ENCODE assay signal across 34 cellular contexts in genomic region chr4:172770787-172771186, GRCh38.
DNase-seq lines count a peak whose midpoint lies in the region; ATAC-seq, FAIRE-seq and TF ChIP-seq lines count a peak whose summit lies in the region.
"Had no signal": no experiment of that assay in that cellular context is flagged by ENCODE, and none has a peak within 500 bp of the region (broad histone marks: within the 10 kb centered on the region; RNA-seq: fewer than 3 reads in every experiment).

No MANE protein-coding gene starts in this region.

- no peak overlapping the region for H3K27ac ChIP-seq in HepG2 (ENCODE audit: extremely low read length, insufficient read depth, low read length)
- H3K27ac ChIP-seq in right lobe of liver, result no peak overlapping the region
- H3K27ac ChIP-seq in A549, result no peak overlapping the region
- no peak overlapping the region for H3K27ac ChIP-seq in IMR-90 (ENCODE audit: insufficient read depth, low read length)
- H3K27ac ChIP-seq in K562 (ENCODE audit: extremely low read depth, low read depth, low read length), result no peak overlapping the region
- H3K27ac ChIP-seq: 22Rv1; BLaER1; BLaER1 treated with 17β-estradiol and CSF1 and Interleukin-3, amounts not matched to agents 10 nM and 100 nM; C4-2B had no signal

- H3K36me3 ChIP-seq in HepG2 (replicated peaks in 1 of 2; ENCODE audit: control insufficient read depth in 1 of 2, insufficient read depth in 2 of 2, low read length in 2 of 2), result no peaks in the 10 kb centered on the region
- no peaks in the 10 kb centered on the region for H3K36me3 ChIP-seq in right lobe of liver
- H3K36me3 ChIP-seq in IMR-90 (ENCODE audit: control insufficient read depth, insufficient read depth, low read length), result no peaks in the 10 kb centered on the region
- H3K36me3 ChIP-seq in K562 (ENCODE audit: control insufficient read depth, insufficient read depth, low read length), result no peaks in the 10 kb centered on the region
- H3K36me3 ChIP-seq: BE2C; BLaER1; BLaER1 treated with 17β-estradiol and CSF1 and Interleukin-3, amounts not matched to agents 10 nM and 100 nM had no signal

- H3K18ac ChIP-seq in IMR-90 (ENCODE audit: low read depth, low read length), result no peak overlapping the region

- DNase-seq in HepG2 (ENCODE audit: low spot score) (no peak), right lobe of liver (no peak), A549 (ENCODE audit: low read depth in 1 of 2, low spot score in 1 of 2) (no peak), IMR-90 (no peak), K562 (ENCODE audit: extremely low read depth in 1 of 4, low spot score in 3 of 4) (no peak), dermis blood vessel endothelial cell (no peak), NCI-H2171 (lab: John Stamatoyannopoulos, UW) (no peak), AG08395 (ENCODE audit: low spot score) (no peak)
- DNase-seq: 8988T; ACHN; AML-193; BE2C; C1 segment of cervical spinal cord; Caco-2; Calu3; CD4-positive, alpha-beta memory T cell; CD4-positive, alpha-beta T cell; CD4-positive, CD25-positive, alpha-beta regulatory T cell; CD8-positive, alpha-beta memory T cell; CD8-positive, alpha-beta T cell; COR-L47; DMS 273 treated with DMSO at 0.1 percent for 48 hours; DMS153; DMS53; DMS79; DMS79 treated with DMSO at 0.1 percent for 48 hours; DND-41; EL had no signal

- dilution Hi-C loops in IMR-90 (cut with HindIII; ENCODE audit: low sequenced_read_pairs, unreplicated experiment), result no loop called here

- CTCF ChIA-PET in HepG2 (lab: Yijun Ruan, JAX; ENCODE audit: low intra/inter-chr PET ratio, low total read pairs), result no interaction called here
- CTCF ChIA-PET in A549 (lab: Yijun Ruan, JAX), result interaction anchor here (1.2 kb wide), 1 partner anchor 9 kb away, joined by 4 read pairs; no protein-coding TSS in a partner anchor
- CTCF ChIA-PET in IMR-90 (lab: Yijun Ruan, JAX), result no interaction called here
- CTCF ChIA-PET in K562 (lab: Yijun Ruan, JAX; ENCODE audit: low intra/inter-chr PET ratio), result no interaction called here

- ATAC-seq in HepG2 (no peak), right lobe of liver (no peak), A549 (no peak), IMR-90 (ENCODE audit: low read depth) (no peak), K562 (no peak)
- ATAC-seq: CD8-positive, alpha-beta T cell had no signal

- H3K4me2 ChIP-seq in HepG2 (ENCODE audit: low read depth, low read length) (no peak overlapping the region), A549 (no peak overlapping the region), IMR-90 (ENCODE audit: low read depth, low read length) (no peak overlapping the region), K562 (ENCODE audit: insufficient read depth, low read length) (no peak overlapping the region)
- H3K4me2 ChIP-seq: BLaER1; BLaER1 treated with 17β-estradiol and CSF1 and Interleukin-3, amounts not matched to agents 10 nM and 100 nM had no signal

- H2BK20ac ChIP-seq in IMR-90 (ENCODE audit: low read depth, low read length), result no peak overlapping the region

- H3K79me1 ChIP-seq in IMR-90 (ENCODE audit: low read depth in 1 of 2, low read length in 2 of 2), result no peaks in the 10 kb centered on the region

- H2AK9ac ChIP-seq in IMR-90 (replicated peaks; ENCODE audit: low read depth, low read length, poor library complexity), result no peak overlapping the region

- no peaks in the 10 kb centered on the region for H3K4me1 ChIP-seq in HepG2 (ENCODE audit: insufficient read depth, low read length)
- no peaks in the 10 kb centered on the region for H3K4me1 ChIP-seq in right lobe of liver
- H3K4me1 ChIP-seq in A549, result no peaks in the 10 kb centered on the region
- H3K4me1 ChIP-seq in IMR-90 (ENCODE audit: control insufficient read depth, insufficient read depth, low read length), result peaks cover 2% of the 10 kb centered on the region
- H3K4me1 ChIP-seq in K562 (replicated peaks in 1 of 2; ENCODE audit: control insufficient read depth in 2 of 2, insufficient read depth in 2 of 2, low read length in 2 of 2), result no peaks in the 10 kb centered on the region
- H3K4me1 ChIP-seq: BE2C; BLaER1; BLaER1 treated with 17β-estradiol and CSF1 and Interleukin-3, amounts not matched to agents 10 nM and 100 nM; Caco-2 had no signal

- H4K8ac ChIP-seq in IMR-90 (ENCODE audit: low read depth in 2 of 2, low read length in 2 of 2), result no peak overlapping the region

- H2BK15ac ChIP-seq in IMR-90 (ENCODE audit: low read depth, low read length), result no peak overlapping the region

- in situ Hi-C loops in HepG2 (cut with HindIII; ENCODE audit: extremely low pct_ligation_motif_present, low pct_unique_long_range_greater_than_20kb) (no loop called here), IMR-90 (cut with MboI; ENCODE audit: low sequenced_read_pairs) (no loop called here), K562 (cut with MboI) (no loop called here)

- no peak overlapping the region for H4K5ac ChIP-seq in IMR-90 (ENCODE audit: low read depth, low read length)

- no peak overlapping the region for H3K4ac ChIP-seq in IMR-90 (ENCODE audit: low read depth, low read length)

- no peak overlapping the region for H2AFZ ChIP-seq in HepG2 (ENCODE audit: low read length)
- H2AFZ ChIP-seq in IMR-90 (replicated peaks; ENCODE audit: low read length, poor library complexity), result no peak overlapping the region
- H2AFZ ChIP-seq in K562 (ENCODE audit: low read depth, low read length), result no peak overlapping the region

- no peak overlapping the region for H3K56ac ChIP-seq in IMR-90 (ENCODE audit: extremely low read depth, insufficient read depth, low read length)

- H3K9me1 ChIP-seq in IMR-90 (ENCODE audit: insufficient read depth, low read length) (no peaks in the 10 kb centered on the region), K562 (ENCODE audit: control insufficient read depth, insufficient read depth, low read length) (no peaks in the 10 kb centered on the region)

- H3K9ac ChIP-seq in HepG2 (ENCODE audit: insufficient read depth, low read depth, low read length) (no peak overlapping the region), IMR-90 (ENCODE audit: low read depth, low read length) (no peak overlapping the region), K562 (ENCODE audit: insufficient read depth in 1 of 2, low read depth in 2 of 2, low read length in 2 of 2) (no peak overlapping the region)
- H3K9ac ChIP-seq: BLaER1; BLaER1 treated with 17β-estradiol and CSF1 and Interleukin-3, amounts not matched to agents 10 nM and 100 nM had no signal

- TF ChIP-seq CTCF in HepG2 (CRISPR knock-in tag; IDR thresholded peaks at IDR 0.05) (no peak), right lobe of liver (IDR thresholded peaks at IDR 0.05) (no peak), A549 (IDR thresholded peaks at IDR 0.05) (no peak), IMR-90 (conservative IDR thresholded peaks at IDR 0.05; ENCODE audit: low read depth, low read length) (no peak), K562 (IDR thresholded peaks at IDR 0.05 in 2 of 3, conservative IDR thresholded peaks at IDR 0.05 in 1 of 3; ENCODE audit: insufficient read depth in 2 of 3, low read depth in 1 of 3, low read length in 3 of 3) (no peak)

- POLR2A ChIA-PET in HepG2 (lab: Yijun Ruan, JAX) (no interaction called here), A549 (lab: Yijun Ruan, JAX) (no interaction called here), IMR-90 (lab: Charles Lee; ENCODE audit: unreplicated experiment) (no interaction called here), K562 (lab: Yijun Ruan, JAX) (no interaction called here)

- no peak overlapping the region for H2BK5ac ChIP-seq in IMR-90 (ENCODE audit: low read depth, low read length, poor library complexity, severe bottlenecking)

- TF ChIP-seq EP300 in HepG2 (IDR thresholded peaks at IDR 0.05; ENCODE audit: low read depth in 2 of 2, low read length in 2 of 2), result no peak
- no peak for TF ChIP-seq EP300 in HepG2 (CRISPR knock-in tag; IDR thresholded peaks at IDR 0.05; ENCODE audit: borderline replicate concordance)
- TF ChIP-seq EP300 in A549 (IDR thresholded peaks at IDR 0.05), result no peak
- no peak for TF ChIP-seq EP300 in K562 (IDR thresholded peaks at IDR 0.05; ENCODE audit: low read length)

- no peak overlapping the region for H2BK120ac ChIP-seq in IMR-90 (ENCODE audit: low read depth, low read length)

- BruUV-seq in HepG2 (replicated peaks; lab: Mats Ljungman, UMichigan), result no TSS peak
- BruUV-seq in IMR-90 (replicated peaks; lab: Mats Ljungman, UMichigan), result no TSS peak
- BruUV-seq in K562 (replicated peaks; lab: Mats Ljungman, UMichigan), result no TSS peak

- H4K20me1 ChIP-seq in HepG2 (ENCODE audit: insufficient read depth, low read length) (no peaks in the 10 kb centered on the region), IMR-90 (ENCODE audit: insufficient read depth, low read length) (no peaks in the 10 kb centered on the region), K562 (replicated peaks; ENCODE audit: control insufficient read depth, insufficient read depth, low read length) (no peaks in the 10 kb centered on the region)
- H4K20me1 ChIP-seq: BLaER1; BLaER1 treated with 17β-estradiol and CSF1 and Interleukin-3, amounts not matched to agents 10 nM and 100 nM had no signal

- no peaks in the 10 kb centered on the region for H3K9me3 ChIP-seq in HepG2 (ENCODE audit: low read length)
- H3K9me3 ChIP-seq in right lobe of liver, result no peaks in the 10 kb centered on the region
- H3K9me3 ChIP-seq in A549, result no peaks in the 10 kb centered on the region
- no peaks in the 10 kb centered on the region for H3K9me3 ChIP-seq in IMR-90 (ENCODE audit: control insufficient read depth, insufficient read depth, low read length)
- H3K9me3 ChIP-seq in K562 (replicated peaks; ENCODE audit: control insufficient read depth, insufficient read depth, low read depth, low read length), result no peaks in the 10 kb centered on the region
- H3K9me3 ChIP-seq: BE2C, BLaER1, Caco-2 had no signal

- no peak overlapping the region for H3K23ac ChIP-seq in IMR-90 (ENCODE audit: low read depth, low read length)

- no peak for TF ChIP-seq POLR2A in HepG2 (IDR thresholded peaks at IDR 0.05; ENCODE audit: insufficient read depth in 1 of 2, low read depth in 2 of 2, low read length in 2 of 2)
- no peak for TF ChIP-seq POLR2A in right lobe of liver (IDR thresholded peaks at IDR 0.05)
- TF ChIP-seq POLR2A in A549 (IDR thresholded peaks at IDR 0.05; ENCODE audit: low read length), result no peak
- no peak for TF ChIP-seq POLR2A in IMR-90 (IDR thresholded peaks at IDR 0.05; ENCODE audit: low read depth, low read length)
- no peak for TF ChIP-seq POLR2A in K562 (conservative IDR thresholded peaks at IDR 0.05)

- no peak overlapping the region for H2AK5ac ChIP-seq in IMR-90 (ENCODE audit: low read depth, low read length)

- H3K79me2 ChIP-seq in HepG2 (ENCODE audit: insufficient read depth, low read length) (no peaks in the 10 kb centered on the region), K562 (ENCODE audit: control insufficient read depth, insufficient read depth, low read length) (no peaks in the 10 kb centered on the region)

- no peak overlapping the region for H3K14ac ChIP-seq in IMR-90 (replicated peaks; ENCODE audit: low read depth, low read length)

- no peaks in the 10 kb centered on the region for H3K27me3 ChIP-seq in HepG2 (ENCODE audit: control insufficient read depth in 1 of 2, insufficient read depth in 2 of 2, low read length in 2 of 2)
- H3K27me3 ChIP-seq in right lobe of liver, result no peaks in the 10 kb centered on the region
- H3K27me3 ChIP-seq in IMR-90 (ENCODE audit: control insufficient read depth, insufficient read depth, low read length), result no peaks in the 10 kb centered on the region
- no peaks in the 10 kb centered on the region for H3K27me3 ChIP-seq in K562 (ENCODE audit: control insufficient read depth in 2 of 2, insufficient read depth in 2 of 2, low read length in 2 of 2)
- H3K27me3 ChIP-seq: BE2C; BLaER1; BLaER1 treated with 17β-estradiol and CSF1 and Interleukin-3, amounts not matched to agents 10 nM and 100 nM had no signal

- TF ChIP-seq RAD21 in HepG2 (CRISPR knock-in tag; IDR thresholded peaks at IDR 0.05) (no peak), A549 (conservative IDR thresholded peaks at IDR 0.05 in 1 of 2, IDR thresholded peaks at IDR 0.05 in 1 of 2) (no peak), IMR-90 (IDR thresholded peaks at IDR 0.05; ENCODE audit: low read length) (no peak), K562 (CRISPR knock-in tag; conservative IDR thresholded peaks at IDR 0.05 in 1 of 2, IDR thresholded peaks at IDR 0.05 in 1 of 2) (no peak)

- no peak overlapping the region for H3K4me3 ChIP-seq in HepG2 (replicated peaks in 1 of 3; ENCODE audit: insufficient read depth in 1 of 3, low read depth in 2 of 3, low read length in 3 of 3)
- H3K4me3 ChIP-seq in right lobe of liver, result no peak overlapping the region
- no peak overlapping the region for H3K4me3 ChIP-seq in A549
- no peak overlapping the region for H3K4me3 ChIP-seq in IMR-90 (ENCODE audit: insufficient read depth, low read depth, low read length)
- H3K4me3 ChIP-seq in K562, result no peak overlapping the region
- H3K4me3 ChIP-seq: BLaER1; BLaER1 treated with 17β-estradiol and CSF1 and Interleukin-3, amounts not matched to agents 10 nM and 100 nM had no signal

- intact Hi-C loops in HepG2 (cut with micrococcal nuclease; ENCODE audit: unreplicated experiment), result no loop called here
- intact Hi-C loops in right lobe of liver (cut with DNase I), result no loop called here
- intact Hi-C loops in IMR-90 (cut with micrococcal nuclease), result no loop called here
- intact Hi-C loops in K562 (cut with micrococcal nuclease), result no loop called here

- FAIRE-seq in HepG2 (lab: Jason Lieb, UNC) (no peak), A549 (lab: Jason Lieb, UNC) (no peak), K562 (lab: Jason Lieb, UNC) (no peak)
- FAIRE-seq: A204.1, D721Med had no signal

- no peak overlapping the region for H4K91ac ChIP-seq in IMR-90 (ENCODE audit: insufficient read depth, low read depth, low read length)

Comparison
In these comparisons a context has a peak if more than half of its experiments do, and no peak if none do; other contexts are left out.
1. Of the 241 proteins assayed by ChIP-seq in both HepG2 and K562: peak only in HepG2: MAFK; only in K562: MAFG; in both: MAFF; in neither: 238.